18 cellular contexts compared by ENCODE assay signal in the genomic region with DNA sequence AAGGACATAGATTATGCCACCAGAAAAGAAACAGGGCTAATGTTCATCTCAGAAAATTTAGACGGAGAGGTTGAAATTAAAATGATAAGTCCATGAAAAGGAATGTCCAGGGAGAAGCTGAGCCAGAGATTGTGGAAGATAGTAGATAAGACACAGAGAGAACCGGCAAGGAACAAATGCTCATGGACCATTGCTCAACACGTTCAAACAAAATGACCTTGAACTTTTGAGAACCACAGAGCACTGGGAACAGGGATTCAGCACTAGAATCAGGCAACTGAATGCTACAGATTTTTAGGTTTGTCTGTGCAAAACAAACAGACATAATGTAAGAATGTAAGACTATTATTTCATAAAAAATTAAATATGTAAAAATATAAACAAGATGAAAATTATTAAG.
A peak's percentile ranks its signal among the peaks of the same experiment; 100 is the strongest.
DNase-seq lines count a peak whose midpoint lies in the region; ATAC-seq and TF ChIP-seq lines count a peak whose summit lies in the region.
"Had no signal": no experiment of that assay in that cellular context is flagged by ENCODE, and none has a peak within 500 bp of the region (broad histone marks: within the 10 kb centered on the region; RNA-seq: fewer than 3 reads in every experiment).

No MANE protein-coding gene starts in this region.

- H3K27me3 ChIP-seq in brain microvascular endothelial cell (replicated peaks) (no peaks in the 10 kb centered on the region), parathyroid adenoma (ENCODE audit: control insufficient read depth, insufficient read depth, low read length) (no peaks in the 10 kb centered on the region)
- H3K27me3 ChIP-seq: SJCRH30 had no signal

- in situ Hi-C loops in brain microvascular endothelial cell (cut with HindIII; ENCODE audit: low pct_ligation_motif_present, low sequenced_read_pairs) = no loop called here

- no peaks in the 10 kb centered on the region for H3K79me2 ChIP-seq in parathyroid adenoma

- peaks cover 12% of the 10 kb centered on the region for H3K4me1 ChIP-seq in parathyroid adenoma

- H3K4me3 ChIP-seq in brain microvascular endothelial cell (ENCODE audit: low read depth, low read length) = no peak overlapping the region
- H3K4me3 ChIP-seq in parathyroid adenoma (ENCODE audit: low read depth, low read length) = peak overlapping the region; percentile 15
- H3K4me3 ChIP-seq: SJCRH30 had no signal

- peak; percentile 43 for DNase-seq in LHCN-M2 (ENCODE audit: low read depth)
- DNase-seq in brain microvascular endothelial cell = peak; percentile 18
- no peak for DNase-seq in left lobe of liver (ENCODE audit: low spot score)
- DNase-seq in posterior vena cava (ENCODE audit: low spot score) = no peak
- DNase-seq in Ammon's horn (ENCODE audit: low spot score) = no peak
- no peak for DNase-seq in head of caudate nucleus
- DNase-seq: ACHN, DMS79, Kasumi-1, NCI-H1092 treated with DMSO at 0.1 percent for 48 hours, NCI-H2081 treated with DMSO at 0.1 percent for 48 hours, NCI-H510A treated with DMSO at 0.1 percent for 48 hours, NCI-H774, SJCRH30 had no signal

- peak overlapping the region; percentile 32 for H3K4me2 ChIP-seq in parathyroid adenoma (ENCODE audit: low read length)

- H3K9me3 ChIP-seq in parathyroid adenoma (ENCODE audit: control insufficient read depth, low read length) = no peaks in the 10 kb centered on the region
- H3K9me3 ChIP-seq: SJCRH30 had no signal

- H3K36me3 ChIP-seq in brain microvascular endothelial cell (replicated peaks) (peaks cover 7% of the 10 kb centered on the region), parathyroid adenoma (ENCODE audit: control insufficient read depth, insufficient read depth, low read length) (no peaks in the 10 kb centered on the region)

- intact Hi-C loops in posterior vena cava (cut with DNase I) = no loop called here
- intact Hi-C loops in head of caudate nucleus (cut with DNase I) = no loop called here

- no peak for TF ChIP-seq CTCF in brain microvascular endothelial cell (IDR thresholded peaks at IDR 0.05; ENCODE audit: low read depth, low read length, missing control alignments)
- TF ChIP-seq CTCF in parathyroid adenoma (IDR thresholded peaks at IDR 0.05) = no peak

- H3K27ac ChIP-seq in brain microvascular endothelial cell = no peak overlapping the region
- H3K27ac ChIP-seq in parathyroid adenoma = peak overlapping the region; percentile 76
- H3K27ac ChIP-seq: C4-2B, RWPE1, SJCRH30 had no signal

- ATAC-seq in left lobe of liver = peak; percentile 66
- no peak for ATAC-seq in HG03457 (IDR thresholded peaks at IDR 0.05; ENCODE audit: unreplicated experiment)

- H3K9ac ChIP-seq in parathyroid adenoma = no peak overlapping the region

- no peak overlapping the region for H2AFZ ChIP-seq in parathyroid adenoma

Comparison
In these comparisons a context has a peak if more than half of its experiments do, and no peak if none do; other contexts are left out.
1. DNase-seq: peak in LHCN-M2 (single experiment) and brain microvascular endothelial cell (single experiment); none in left lobe of liver (single experiment), posterior vena cava (single experiment), Ammon's horn (single experiment) and head of caudate nucleus (0 of 42).